In genomic region chr5:40549611-40550010, GRCh38 we compare ENCODE assay signal across 24 cellular contexts.
"Had no signal": no experiment of that assay in that cellular context is flagged by ENCODE, and none has a peak within 500 bp of the region (broad histone marks: within the 10 kb centered on the region; RNA-seq: fewer than 3 reads in every experiment).

No MANE protein-coding gene starts in this region.

- H3K4me1 ChIP-seq: vagina had no signal

- H3K4me3 ChIP-seq: gastroesophageal sphincter, hepatocyte, left ventricle myocardium inferior, lung, mucosa of descending colon, thoracic aorta, vagina had no signal

- H3K9me3 ChIP-seq: gastroesophageal sphincter, left ventricle myocardium inferior, mucosa of descending colon, thoracic aorta, vagina had no signal

- H3K27me3 ChIP-seq: brain microvascular endothelial cell, gastroesophageal sphincter, hepatocyte, vagina had no signal

- H3K36me3 ChIP-seq: brain microvascular endothelial cell, gastroesophageal sphincter, left ventricle myocardium inferior, thoracic aorta, vagina had no signal

- ATAC-seq: gastroesophageal sphincter; mucosa of descending colon; sciatic nerve; stimulated activated effector memory CD8-positive, alpha-beta T cell treated with anti-CD3 and anti-CD28 coated beads, Interleukin-12 subunit alpha, Interleukin-12 subunit beta, amount 100 ng/mL, for 72 hours had no signal

- DNase-seq: activated CD4-positive, alpha-beta memory T cell treated with anti-CD3 and anti-CD28 coated beads for 36 hours; activated CD4-positive, alpha-beta T cell treated with anti-CD3 and anti-CD28 coated beads, Interleukin-2, amount 10 ng/mL, durations not matched to agents 24 days and 14 days; activated CD8-positive, alpha-beta memory T cell treated with anti-CD3 and anti-CD28 coated beads, Interleukin-2, amount 50 U/mL, for 4 hours; activated gamma-delta T cell; activated naive CD4-positive, alpha-beta T cell treated with anti-CD3 and anti-CD28 coated beads, Interleukin-2, amount 10 ng/mL, durations not matched to agents 7 days and 5 days; activated naive CD8-positive, alpha-beta T cell treated with anti-CD3 and anti-CD28 coated beads, Interleukin-2, amount 10 ng/mL, durations not matched to agents 7 days and 5 days; activated T-cell treated with anti-CD3 and anti-CD28 coated beads, Interleukin-2, amount 50 U/mL, for 24 hours; amniotic stem cell; brain microvascular endothelial cell; central memory CD4-positive, alpha-beta T cell; islet precursor cell; left ventricle myocardium inferior; mucosa of descending colon; retina; small intestine; stimulated activated CD4-positive, alpha-beta T cell treated with anti-CD3 and anti-CD28 coated beads, Interleukin-4, amount 100 ng/mL, for 24 hours had no signal

- H3K27ac ChIP-seq: brain microvascular endothelial cell, gastroesophageal sphincter, hepatocyte, left ventricle myocardium inferior, thoracic aorta, vagina had no signal

- FAIRE-seq: astrocyte, small intestine had no signal
